16 cellular contexts compared by ENCODE assay signal in genomic region chr12:132355742-132356681, GRCh38. TPM values are rescaled to one million over a fixed set of nuclear protein-coding genes. Genes with fewer than 3 reads are reported as not detected.
"Had no signal": no experiment of that assay in that cellular context is flagged by ENCODE, and none has a peak within 500 bp of the region (broad histone marks: within the 10 kb centered on the region; RNA-seq: fewer than 3 reads in every experiment).

No MANE protein-coding gene starts in this region.

- H3K4me3 Mint-ChIP-seq: activated CD8-positive, alpha-beta T cell treated with anti-CD3 and anti-CD28 coated beads for 36 hours; activated naive CD8-positive, alpha-beta T cell treated with anti-CD3 and anti-CD28 coated beads, Interleukin-2, amount 50 U/mL, for 24 hours; natural killer cell; T-helper 17 cell; WTC11 had no signal

- H3K4me3 ChIP-seq: gastroesophageal sphincter, right atrium auricular region, tibial nerve had no signal

- H3K4me1 ChIP-seq: gastroesophageal sphincter, right atrium auricular region, tibial nerve had no signal

- H3K36me3 Mint-ChIP-seq: natural killer cell had no signal

- H3K9me3 Mint-ChIP-seq: activated naive CD8-positive, alpha-beta T cell treated with anti-CD3 and anti-CD28 coated beads, Interleukin-2, amount 50 U/mL, for 24 hours; natural killer cell had no signal

- H3K36me3 ChIP-seq: gastroesophageal sphincter, right atrium auricular region, tibial nerve had no signal

- DNase-seq: activated CD4-positive, alpha-beta T cell treated with anti-CD3 and anti-CD28 coated beads for 4 hours; activated naive CD4-positive, alpha-beta T cell; activated naive CD8-positive, alpha-beta T cell treated with anti-CD3 and anti-CD28 coated beads, Interleukin-2, amount 50 U/mL, for 24 hours; mesenchymal stem cell; natural killer cell; stimulated activated CD8-positive, alpha-beta memory T cell treated with anti-CD3 and anti-CD28 coated beads, Interleukin-4, amount 100 ng/mL, for 48 hours; stimulated activated naive CD4-positive, alpha-beta T cell treated with Interleukin-2 at 50 U/mL for 16 hours; T-helper 17 cell had no signal

- H3K9me3 ChIP-seq: right atrium auricular region had no signal

- H3K27me3 ChIP-seq: right atrium auricular region had no signal

- H3K27ac Mint-ChIP-seq: activated CD8-positive, alpha-beta T cell treated with anti-CD3 and anti-CD28 coated beads for 36 hours; activated naive CD8-positive, alpha-beta T cell treated with anti-CD3 and anti-CD28 coated beads, Interleukin-2, amount 50 U/mL, for 24 hours; natural killer cell; progenitor cell of endocrine pancreas; T-helper 17 cell; WTC11 had no signal

- H3K4me1 Mint-ChIP-seq: natural killer cell, T-helper 17 cell had no signal

- H3K27ac ChIP-seq: gastroesophageal sphincter, right atrium auricular region, tibial nerve had no signal

- H3K27me3 Mint-ChIP-seq: activated CD8-positive, alpha-beta T cell treated with anti-CD3 and anti-CD28 coated beads for 36 hours; T-helper 17 cell had no signal

- ATAC-seq: activated naive CD8-positive, alpha-beta T cell treated with anti-CD3 and anti-CD28 coated beads, Interleukin-2, amount 50 U/mL, for 24 hours; left lobe of liver; natural killer cell; T-helper 17 cell had no signal

RNA-seq across cellular contexts. Expression of gene GALNT9, which starts 26.6 kb away (rescaled TPM):
- total RNA-seq: activated CD8-positive, alpha-beta T cell treated with anti-CD3 and anti-CD28 coated beads for 36 hours; left lobe of liver; natural killer cell; T-helper 17 cell had no signal
- polyA plus RNA-seq: esophagus had no signal
